In the genomic region with DNA sequence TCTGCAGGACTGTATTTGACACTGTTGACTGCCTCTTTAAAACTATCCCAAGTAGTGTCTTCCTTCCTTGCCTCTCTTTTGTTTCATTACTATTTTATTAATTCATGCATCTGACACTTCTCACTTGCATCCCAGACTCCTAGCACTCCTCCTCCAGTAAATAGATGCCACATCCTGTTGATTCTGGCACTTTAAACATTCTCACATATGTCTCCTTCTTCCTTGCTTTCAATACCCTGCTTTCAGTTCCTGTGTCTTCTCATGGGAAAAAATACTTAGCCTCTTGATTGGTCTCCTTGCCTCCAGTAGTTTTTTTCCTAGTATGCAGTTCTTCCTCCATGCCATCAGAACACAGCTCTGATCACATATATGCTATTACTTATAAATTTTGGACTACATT, we compare ENCODE assay signal across 1 cellular context.
TF ChIP-seq lines count a peak whose summit lies in the region.

No MANE protein-coding gene starts in this region.

TF ChIP-seq in A549, 52 proteins besides CTCF, POLR2A, EP300 and RAD21 (continued from another document):
- TF ChIP-seq MYC (IDR thresholded peaks at IDR 0.05; ENCODE audit: borderline replicate concordance, low read length) (no peak), NR3C1 (IDR thresholded peaks at IDR 0.05) (no peak), TFCP2L1 (CRISPR knock-in tag; IDR thresholded peaks at IDR 0.05) (no peak), MAZ (IDR thresholded peaks at IDR 0.05; ENCODE audit: borderline replicate concordance, low read depth, low read length) (no peak)
- TF ChIP-seq, protein P1, sequence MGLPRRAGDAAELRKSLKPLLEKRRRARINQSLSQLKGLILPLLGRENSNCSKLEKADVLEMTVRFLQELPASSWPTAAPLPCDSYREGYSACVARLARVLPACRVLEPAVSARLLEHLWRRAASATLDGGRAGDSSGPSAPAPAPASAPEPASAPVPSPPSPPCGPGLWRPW (IDR thresholded peaks at IDR 0.05), result no peak
- TF ChIP-seq, protein P2, sequence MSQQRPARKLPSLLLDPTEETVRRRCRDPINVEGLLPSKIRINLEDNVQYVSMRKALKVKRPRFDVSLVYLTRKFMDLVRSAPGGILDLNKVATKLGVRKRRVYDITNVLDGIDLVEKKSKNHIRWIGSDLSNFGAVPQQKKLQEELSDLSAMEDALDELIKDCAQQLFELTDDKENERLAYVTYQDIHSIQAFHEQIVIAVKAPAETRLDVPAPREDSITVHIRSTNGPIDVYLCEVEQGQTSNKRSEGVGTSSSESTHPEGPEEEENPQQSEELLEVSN (IDR thresholded peaks at IDR 0.05; ENCODE audit: borderline replicate concordance, low read depth), result no peak
TF ChIP-seq in A549: peak in this region for 0.
